10 cellular contexts compared by ENCODE assay signal in genomic region chr18:63452751-63453150, GRCh38. TPM values are rescaled to one million over a fixed set of nuclear protein-coding genes. Genes with fewer than 3 reads are reported as not detected.
"Had no signal": no experiment of that assay in that cellular context is flagged by ENCODE, and none has a peak within 500 bp of the region (broad histone marks: within the 10 kb centered on the region; RNA-seq: fewer than 3 reads in every experiment).

No MANE protein-coding gene starts in this region.

RNA-seq across cellular contexts. Expression of gene SERPINB5, which starts 24.0 kb away (rescaled TPM):
- total RNA-seq: activated B cell treated with CpG ODN at 0.5 μM for 24 hours; activated CD4-positive, alpha-beta T cell treated with anti-CD3 and anti-CD28 coated beads for 36 hours; activated naive CD4-positive, alpha-beta T cell treated with anti-CD3 and anti-CD28 coated beads, Interleukin-2, amount 50 U/mL, for 72 hours; activated T-helper 17 cell treated with anti-CD3 and anti-CD28 coated beads, Interleukin-2, amount 50 U/mL, for 72 hours; aorta; left cardiac atrium; mesenteric fat pad; myocyte; omental fat pad had no signal
- polyA plus RNA-seq: neural cell had no signal
